Comparison of ENCODE assay signal across 8 cellular contexts in genomic region chr6:154403803-154404202, GRCh38. TPM values are rescaled to one million over a fixed set of nuclear protein-coding genes. Genes with fewer than 3 reads are reported as not detected.
DNase-seq lines count a peak whose midpoint lies in the region; ATAC-seq, FAIRE-seq and TF ChIP-seq lines count a peak whose summit lies in the region.

No MANE protein-coding gene starts in this region.

- no peak for TF ChIP-seq CTCF in astrocyte (IDR thresholded peaks at IDR 0.05; ENCODE audit: insufficient read depth, low read depth, low read length)
- TF ChIP-seq CTCF in mesothelial cell of epicardium (IDR thresholded peaks at IDR 0.05; ENCODE audit: unreplicated experiment) = no peak

- no peak for FAIRE-seq in astrocyte (lab: Jason Lieb, UNC)

- H3K27ac Mint-ChIP-seq in astrocyte (ENCODE audit: unreplicated experiment) (peak overlapping the region; percentile 12), mesothelial cell of epicardium (peak overlapping the region; percentile 25)

- H3K4me2 ChIP-seq in astrocyte (ENCODE audit: low read length) = peak overlapping the region; percentile 45

- DNase-seq in AG20443 (ENCODE audit: low spot score) = peak; percentile 45
- DNase-seq in astrocyte (ENCODE audit: low read depth) = peak; percentile 74
- DNase-seq in mesothelial cell of epicardium (ENCODE audit: low spot score in 2 of 2, unreplicated experiment in 2 of 2) = no peak
- no peak for DNase-seq in activated gamma-delta T cell (lab: John Stamatoyannopoulos, UW)

- H3K4me3 Mint-ChIP-seq in astrocyte (ENCODE audit: unreplicated experiment) (no peak overlapping the region), mesothelial cell of epicardium (no peak overlapping the region)

- H3K9me3 ChIP-seq in astrocyte (ENCODE audit: insufficient read depth, low read depth, low read length) = no peaks in the 10 kb centered on the region

- H3K79me2 ChIP-seq in astrocyte (ENCODE audit: insufficient read depth, low read length) = no peaks in the 10 kb centered on the region

- H2AFZ ChIP-seq in astrocyte (ENCODE audit: low read depth, low read length) = peak overlapping the region; percentile 23

- H4K20me1 ChIP-seq in astrocyte (ENCODE audit: insufficient read depth, low read length) = no peaks in the 10 kb centered on the region

- no peaks in the 10 kb centered on the region for H3K36me3 ChIP-seq in astrocyte (ENCODE audit: insufficient read depth, low read length)

- peaks cover 27% of the 10 kb centered on the region for H3K4me1 ChIP-seq in astrocyte (ENCODE audit: insufficient read depth, low read length)

- H3K27me3 Mint-ChIP-seq in astrocyte (ENCODE audit: low read depth, unreplicated experiment) (no peaks in the 10 kb centered on the region), mesothelial cell of epicardium (ENCODE audit: low read depth) (no peaks in the 10 kb centered on the region)

- H3K27me3 ChIP-seq in astrocyte (ENCODE audit: insufficient read depth, low read length) = no peaks in the 10 kb centered on the region

- peaks cover 14% of the 10 kb centered on the region for H3K4me1 Mint-ChIP-seq in astrocyte (ENCODE audit: low read depth, unreplicated experiment)
- peaks cover 12% of the 10 kb centered on the region for H3K4me1 Mint-ChIP-seq in mesothelial cell of epicardium

- H3K4me3 ChIP-seq in astrocyte (ENCODE audit: insufficient read depth, low read depth, low read length) = no peak overlapping the region

- TF ChIP-seq EP300 in Ishikawa (IDR thresholded peaks at IDR 0.05; ENCODE audit: borderline replicate concordance) = no peak

- no peak for ATAC-seq in HG03521 (IDR thresholded peaks at IDR 0.05; ENCODE audit: unreplicated experiment)
- no peak for ATAC-seq in HG02852 (IDR thresholded peaks at IDR 0.05; ENCODE audit: unreplicated experiment)
- ATAC-seq in HG03025 (IDR thresholded peaks at IDR 0.05; ENCODE audit: low FRiP score, unreplicated experiment) = no peak

- peaks cover 18% of the 10 kb centered on the region for H3K36me3 Mint-ChIP-seq in astrocyte (ENCODE audit: low read depth, unreplicated experiment)
- H3K36me3 Mint-ChIP-seq in mesothelial cell of epicardium = peaks cover 28% of the 10 kb centered on the region

- H3K9me3 Mint-ChIP-seq in astrocyte (ENCODE audit: unreplicated experiment) = no peaks in the 10 kb centered on the region
- H3K9me3 Mint-ChIP-seq in mesothelial cell of epicardium = no peaks in the 10 kb centered on the region

- TF ChIP-seq RAD21 in Ishikawa (IDR thresholded peaks at IDR 0.05; ENCODE audit: low read depth) = no peak

- no peak overlapping the region for H3K27ac ChIP-seq in astrocyte (ENCODE audit: low read depth, low read length)

- H3K9ac ChIP-seq in astrocyte (ENCODE audit: low read length) = no peak overlapping the region

TF ChIP-seq in Ishikawa, 13 proteins besides CTCF, POLR2A, EP300 and RAD21:
- TF ChIP-seq CEBPB (IDR thresholded peaks at IDR 0.05) (no peak), NFIC (IDR thresholded peaks at IDR 0.05) (peak; percentile 26; the same call in 1 of the 2 replicates)

RNA-seq across cellular contexts. Expression of gene IPCEF1, which starts 47.2 kb away (rescaled TPM):
- total RNA-seq in astrocyte = 0.16 and 0.24 TPM in 2 replicates
- 0.76 to 1.5 TPM (median 1.0 TPM) in 3 replicates for total RNA-seq in mesothelial cell of epicardium

Comparison
In these comparisons a context has a peak if more than half of its experiments do, and no peak if none do; other contexts are left out.
1. DNase-seq: peak in AG20443 (single experiment) and astrocyte (single experiment); none in mesothelial cell of epicardium (0 of 2) and activated gamma-delta T cell (single experiment).